16 cellular contexts compared by ENCODE assay signal in genomic region chr16:11367483-11367906, GRCh38.
"Had no signal": no experiment of that assay in that cellular context is flagged by ENCODE, and none has a peak within 500 bp of the region (broad histone marks: within the 10 kb centered on the region; RNA-seq: fewer than 3 reads in every experiment).

No MANE protein-coding gene starts in this region.

- H3K4me1 ChIP-seq: prostate gland had no signal

- H3K36me3 ChIP-seq: prostate gland, tibial nerve had no signal

- H3K9me3 ChIP-seq: prostate gland, tibial nerve had no signal

- H3K4me3 ChIP-seq: prostate gland, tibial nerve had no signal

- DNase-seq: activated CD4-positive, alpha-beta T cell treated with anti-CD3 and anti-CD28 coated beads, Interleukin-2, amount 10 ng/mL, durations not matched to agents 7 days and 5 days; aorta; endodermal cell; hippocampal formation; kidney; left ventricle myocardium superior; mesendoderm; occipital lobe; right cardiac atrium; small intestine; stimulated activated CD4-positive, alpha-beta T cell treated with anti-CD3 and anti-CD28 coated beads, Interleukin-4, amount 100 ng/mL, for 24 hours; stimulated activated naive CD4-positive, alpha-beta T cell; substantia nigra; SW 1271 had no signal

- H3K27ac ChIP-seq: prostate gland, tibial nerve had no signal

- ATAC-seq: left ventricle myocardium superior, right cardiac atrium had no signal

- H3K27me3 ChIP-seq: tibial nerve had no signal
